In the genomic region with DNA sequence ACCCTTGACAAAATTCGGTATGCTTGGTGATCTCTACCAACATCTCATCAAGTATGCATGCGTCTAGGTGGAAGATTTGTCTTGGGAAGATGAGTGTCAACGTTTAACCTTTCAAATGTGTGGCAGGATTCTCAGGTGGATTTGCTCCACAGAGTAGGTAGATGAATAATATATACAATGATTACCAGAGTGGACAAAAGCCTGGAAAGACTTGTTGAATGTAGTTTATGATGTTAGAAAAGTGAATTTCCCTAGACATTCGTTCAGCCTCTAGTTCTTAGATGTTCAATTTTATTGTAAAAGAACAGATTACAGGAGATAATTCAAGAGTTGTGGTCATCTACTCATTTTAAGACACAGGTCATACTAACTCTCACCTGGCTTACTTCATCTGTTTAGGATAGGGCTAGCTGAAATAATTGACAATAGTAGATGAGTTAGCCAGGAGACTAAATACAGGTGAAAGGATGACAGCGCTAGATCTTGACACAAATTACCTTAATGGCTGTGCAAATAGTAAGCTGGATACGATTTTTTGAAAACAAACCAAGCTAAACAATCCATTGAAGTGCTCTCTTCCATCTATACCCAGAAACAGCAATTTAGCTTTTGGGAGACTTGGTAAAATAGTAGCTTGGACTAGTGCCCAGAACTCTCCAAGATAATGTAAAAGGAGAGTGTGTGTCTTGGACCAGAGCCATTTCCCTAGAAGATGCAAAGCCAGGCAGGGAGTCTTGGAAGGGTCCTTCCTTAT, we compare ENCODE assay signal across 12 cellular contexts.
DNase-seq lines count a peak whose midpoint lies in the region; ATAC-seq, FAIRE-seq and TF ChIP-seq lines count a peak whose summit lies in the region.
"Had no signal": no experiment of that assay in that cellular context is flagged by ENCODE, and none has a peak within 500 bp of the region (broad histone marks: within the 10 kb centered on the region; RNA-seq: fewer than 3 reads in every experiment).

No MANE protein-coding gene starts in this region.

- intact Hi-C loops in right cardiac atrium (cut with DNase I): no loop called here
- intact Hi-C loops in cardiac septum (cut with DNase I): no loop called here

- no peak overlapping the region for H3K27ac ChIP-seq in right cardiac atrium (ENCODE audit: low read length)
- H3K27ac ChIP-seq: A549, heart right ventricle, HL-60, prostate gland had no signal

- H3K4me1 ChIP-seq in right cardiac atrium (ENCODE audit: control insufficient read depth, insufficient read depth, low read length): no peaks in the 10 kb centered on the region
- H3K4me1 ChIP-seq: prostate gland had no signal

- H3K27me3 ChIP-seq in right cardiac atrium (ENCODE audit: control insufficient read depth, insufficient read depth): no peaks in the 10 kb centered on the region
- H3K27me3 ChIP-seq: heart right ventricle had no signal

- peak; percentile 46 for FAIRE-seq in urothelium cell line (lab: Jason Lieb, UNC)
- FAIRE-seq: A549 had no signal

- no peaks in the 10 kb centered on the region for H3K9me3 ChIP-seq in right cardiac atrium (ENCODE audit: control insufficient read depth, low read length)
- H3K9me3 ChIP-seq: prostate gland had no signal

- ATAC-seq in right cardiac atrium (peak; percentile 42 to 64), GM19035 (IDR thresholded peaks at IDR 0.05; ENCODE audit: unreplicated experiment) (no peak)
- ATAC-seq: A549 had no signal

- WGBS in right cardiac atrium: 59% methylated on average over 6 of the region's 6 CpGs

- no peak overlapping the region for H3K4me3 ChIP-seq in right cardiac atrium (ENCODE audit: low read length)
- H3K4me3 ChIP-seq in choroid plexus epithelial cell (ENCODE audit: low read depth, low read length): no peak overlapping the region
- H3K4me3 ChIP-seq: A549, heart right ventricle, prostate gland had no signal

- no peak for TF ChIP-seq CTCF in choroid plexus epithelial cell (conservative IDR thresholded peaks at IDR 0.05; ENCODE audit: low read depth, low read length)

- no peak for DNase-seq in right cardiac atrium
- DNase-seq in cardiac septum (ENCODE audit: low spot score): no peak
- DNase-seq in NCI-H345 (lab: John Stamatoyannopoulos, UW): peak; percentile 95
- DNase-seq in choroid plexus epithelial cell (ENCODE audit: low read depth): peak; percentile 82
- DNase-seq in urothelium cell line (ENCODE audit: low spot score): no peak
- no peak for DNase-seq in HUDEP-2 (lab: John Stamatoyannopoulos, UW; ENCODE audit: unreplicated experiment in 76 of 76)
- DNase-seq in activated T-cell treated with anti-CD3 and anti-CD28 coated beads for 4 hours: no peak

Comparison
In these comparisons a context has a peak if more than half of its experiments do, and no peak if none do; other contexts are left out.
1. DNase-seq: peak in NCI-H345 (single experiment) and choroid plexus epithelial cell (single experiment); none in right cardiac atrium (0 of 3), cardiac septum (single experiment), urothelium cell line (single experiment), HUDEP-2 (0 of 76) and activated T-cell treated with anti-CD3 and anti-CD28 coated beads for 4 hours (single experiment).